8 cellular contexts compared by ENCODE assay signal in the genomic region with DNA sequence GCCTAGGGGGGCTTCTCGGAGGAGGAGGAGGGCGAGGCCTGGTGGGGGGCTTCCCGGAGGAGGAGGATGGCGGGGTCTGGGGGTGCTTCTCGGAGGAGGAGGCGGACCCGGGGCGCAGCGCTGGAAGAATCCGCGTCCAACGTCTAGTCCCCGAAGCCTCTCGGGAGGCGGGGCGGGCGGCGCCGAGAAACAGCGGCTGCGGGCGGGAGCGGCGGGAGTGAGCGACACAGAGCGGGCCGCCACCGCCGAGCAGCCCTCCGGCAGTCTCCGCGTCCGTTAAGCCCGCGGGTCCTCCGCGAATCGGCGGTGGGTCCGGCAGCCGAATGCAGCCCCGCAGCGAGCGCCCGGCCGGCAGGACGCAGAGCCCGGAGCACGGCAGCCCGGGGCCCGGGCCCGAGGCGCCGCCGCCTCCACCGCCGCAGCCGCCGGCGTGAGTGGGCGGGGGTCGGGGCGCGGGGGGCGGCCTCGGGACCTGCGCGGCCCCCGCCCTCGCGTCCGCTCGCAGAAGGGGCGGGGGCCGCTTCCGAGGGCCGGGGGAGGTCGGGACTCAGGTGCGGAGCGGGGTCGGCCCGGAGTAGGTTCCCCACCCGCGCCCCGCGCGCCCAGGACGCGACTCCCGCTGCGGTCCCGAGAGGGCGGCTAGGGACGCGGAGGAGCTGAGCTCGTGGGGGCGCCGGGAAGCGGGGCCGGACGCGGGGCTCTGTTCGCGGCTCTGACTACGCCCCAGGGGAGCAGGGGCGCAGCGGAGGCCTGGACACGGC. TPM values are rescaled to one million over a fixed set of nuclear protein-coding genes. Genes with fewer than 3 reads are reported as not detected.
DNase-seq lines count a peak whose midpoint lies in the region; ATAC-seq and TF ChIP-seq lines count a peak whose summit lies in the region.

A gene (plus strand): TSS at position 214 of the 761 bp plus-strand sequence. CDS start 110 bp downstream, at position 324.

- H3K4me2 ChIP-seq in PC-9: peak within 1 kb of the TSS; percentile 98

- peak within 1 kb of the TSS; percentile 100; the same call in 1 of the 2 replicates for H3K4me3 ChIP-seq in PC-9
- peak within 1 kb of the TSS; percentile 91 to 92 for H3K4me3 ChIP-seq in esophagus (ENCODE audit: low read depth in 1 of 2, low read length in 2 of 2)
- H3K4me3 ChIP-seq in muscle layer of colon (ENCODE audit: low read depth in 1 of 2, low read length in 2 of 2): peak within 1 kb of the TSS; percentile 91 to 98

- CTCF ChIA-PET in GM10248 (lab: Yijun Ruan, JAX) (interaction anchor here (0.7 to 1.0 kb wide), 2 partner anchors 12 to 16 kb away, joined by 3 to 5 read pairs; no protein-coding TSS in a partner anchor), PC-9 (lab: Charles Lee) (no interaction called here)

- POLR2A ChIA-PET in GM10248 (lab: Yijun Ruan, JAX): no interaction called here
- POLR2A ChIA-PET in PC-9 (lab: Charles Lee; ENCODE audit: unreplicated experiment): no interaction called here

- no peaks in the 10 kb centered on the region for H3K27me3 ChIP-seq in PC-9 (ENCODE audit: insufficient read depth, low read depth)
- H3K27me3 ChIP-seq in esophagus (ENCODE audit: control insufficient read depth in 1 of 2, insufficient read depth in 2 of 2, low read length in 2 of 2): no peaks in the 10 kb centered on the region
- H3K27me3 ChIP-seq in muscle layer of colon (ENCODE audit: control insufficient read depth in 1 of 2, insufficient read depth in 2 of 2, low read length in 2 of 2): no peaks in the 10 kb centered on the region

- DNase-seq in GM10248 (ENCODE audit: extremely low spot score): peak; percentile 89
- DNase-seq in PC-9: peak in 1 of 2 experiments; percentile 67
- peak; percentile 84 for DNase-seq in activated T-cell treated with anti-CD3 and anti-CD28 coated beads for 48 hours (ENCODE audit: low read depth)
- DNase-seq in stimulated activated CD8-positive, alpha-beta memory T cell treated with anti-CD3 and anti-CD28 coated beads, Interleukin-7, amount 100 ng/mL, for 1 hour (ENCODE audit: low read depth in 2 of 2): peak; percentile 56 to 63
- no peak for DNase-seq in HPDE6-E6E7 (ENCODE audit: extremely low spot score)

- H3K9ac ChIP-seq in muscle layer of colon (ENCODE audit: low read length): no peak within 1 kb of the TSS

- WGBS in esophagus, 2 donors: 1% methylated on average over 77 to 108 of the region's 108 CpGs

- peaks cover 4% of the 10 kb centered on the region; the same call in 1 of the 2 replicates for H3F3A ChIP-seq in PC-9 (ENCODE audit: insufficient read depth, low read depth)

- 0 out of 2 replicates have a peak, but pooled peaks cover 4% of the 10 kb centered on the region for H3K36me3 ChIP-seq in PC-9 (ENCODE audit: low read depth)
- peaks cover 0 to 29% of the 10 kb centered on the region in 2 donors for H3K36me3 ChIP-seq in esophagus (ENCODE audit: control insufficient read depth in 2 of 2, insufficient read depth in 2 of 2, low read length in 1 of 2)
- peaks cover 13% of the 10 kb centered on the region for H3K36me3 ChIP-seq in muscle layer of colon (ENCODE audit: insufficient read depth, low read length)

- H2AFZ ChIP-seq in PC-9: peak within 1 kb of the TSS; percentile 48; the same call in 1 of the 2 replicates

- H4K20me1 ChIP-seq in PC-9 (ENCODE audit: insufficient read depth): peaks cover 13% of the 10 kb centered on the region

- ATAC-seq in HG02970 (IDR thresholded peaks at IDR 0.05; ENCODE audit: low FRiP score, unreplicated experiment): peak; percentile 47

- no TSS peak for BruUV-seq in PC-9 (replicated peaks; lab: Mats Ljungman, UMichigan)

- H3K4me1 ChIP-seq in PC-9 (replicated peaks; ENCODE audit: insufficient read depth) (peaks cover 13% of the 10 kb centered on the region), esophagus (ENCODE audit: control insufficient read depth in 2 of 2, insufficient read depth in 2 of 2, low read length in 1 of 2) (peaks cover 0 to 11% of the 10 kb centered on the region in 2 donors), muscle layer of colon (ENCODE audit: insufficient read depth, low read length) (peaks cover 19% of the 10 kb centered on the region)

- no peak for TF ChIP-seq CTCF in GM10248 (IDR thresholded peaks at IDR 0.05; ENCODE audit: control extremely low read depth, extremely low read depth, low read depth, missing control alignments)
- no peak for TF ChIP-seq CTCF in PC-9 (conservative IDR thresholded peaks at IDR 0.05)

- H3K9me3 ChIP-seq in PC-9 (ENCODE audit: insufficient read depth, low read depth): no peaks in the 10 kb centered on the region
- H3K9me3 ChIP-seq in esophagus (ENCODE audit: control insufficient read depth in 2 of 2, insufficient read depth in 1 of 2, low read depth in 1 of 2, low read length in 1 of 2): no peaks in the 10 kb centered on the region
- no peaks in the 10 kb centered on the region for H3K9me3 ChIP-seq in muscle layer of colon (ENCODE audit: low read length)

- H3K9me2 ChIP-seq in PC-9 (ENCODE audit: insufficient read depth): no peaks in the 10 kb centered on the region

- intact Hi-C loops in PC-9 (cut with micrococcal nuclease; ENCODE audit: unreplicated experiment): no loop called here

- H3K27ac ChIP-seq in PC-9 (no peak within 1 kb of the TSS), esophagus (ENCODE audit: low read depth in 2 of 2, low read length in 1 of 2) (peak within 1 kb of the TSS in 1 of 2 donors; percentile 14), muscle layer of colon (ENCODE audit: low read depth, low read length) (no peak within 1 kb of the TSS)

- peaks cover 28% of the 10 kb centered on the region for H3K79me2 ChIP-seq in PC-9 (ENCODE audit: low read depth)

RNA-seq across cellular contexts. Expression of the gene that starts here (rescaled TPM):
- 16.8 and 22.7 TPM in 2 replicates for total RNA-seq in PC-9 (2021)
- polyA plus RNA-seq in esophagus: 10 to 100 TPM; 11.9 to 21.8 TPM
